Comparison of ENCODE assay signal across 19 cellular contexts in the genomic region with DNA sequence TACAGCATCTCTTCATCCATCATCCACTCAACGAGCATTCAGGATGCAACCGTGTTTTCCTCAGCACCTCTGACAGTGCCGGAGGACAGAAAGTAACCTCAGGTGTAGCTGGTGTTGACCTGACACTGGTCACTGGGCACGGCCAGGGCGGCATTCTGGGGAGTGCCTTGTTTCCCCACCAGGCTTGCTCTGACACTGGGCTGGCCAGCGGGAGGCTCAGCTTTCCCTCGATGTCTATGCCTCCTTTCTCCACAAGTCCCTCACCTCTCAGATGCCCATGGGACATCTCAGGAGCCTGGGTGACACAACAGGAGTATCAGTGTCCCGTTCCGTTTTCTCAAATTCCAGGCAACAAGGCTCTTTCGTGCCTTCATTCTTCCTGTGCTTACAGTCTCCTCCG. TPM values are rescaled to one million over a fixed set of nuclear protein-coding genes. Genes with fewer than 3 reads are reported as not detected.
DNase-seq lines count a peak whose midpoint lies in the region; ATAC-seq lines count a peak whose summit lies in the region.
"Had no signal": no experiment of that assay in that cellular context is flagged by ENCODE, and none has a peak within 500 bp of the region (broad histone marks: within the 10 kb centered on the region; RNA-seq: fewer than 3 reads in every experiment).

No MANE protein-coding gene starts in this region.

- peaks cover 80% of the 10 kb centered on the region for H3K36me3 Mint-ChIP-seq in activated CD4-positive, alpha-beta T cell treated with anti-CD3 and anti-CD28 coated beads for 36 hours (ENCODE audit: low read depth)
- peaks cover 83% of the 10 kb centered on the region for H3K36me3 Mint-ChIP-seq in stimulated activated naive CD8-positive, alpha-beta T cell treated with anti-CD3 and anti-CD28 coated beads, Interleukin-15, Interleukin-2, amounts not matched to agents 100 ng/mL and 50 ng/mL, for 24 hours (ENCODE audit: low read depth)
- H3K36me3 Mint-ChIP-seq in effector memory CD8-positive, alpha-beta T cell (ENCODE audit: insufficient read depth): peaks cover 71% of the 10 kb centered on the region

- no peaks in the 10 kb centered on the region for H3K9me3 Mint-ChIP-seq in activated CD4-positive, alpha-beta T cell treated with anti-CD3 and anti-CD28 coated beads for 36 hours (ENCODE audit: low read depth)
- no peaks in the 10 kb centered on the region for H3K9me3 Mint-ChIP-seq in stimulated activated naive CD8-positive, alpha-beta T cell treated with anti-CD3 and anti-CD28 coated beads, Interleukin-15, Interleukin-2, amounts not matched to agents 100 ng/mL and 50 ng/mL, for 24 hours
- no peaks in the 10 kb centered on the region for H3K9me3 Mint-ChIP-seq in stimulated activated naive CD8-positive, alpha-beta T cell treated with anti-CD3 and anti-CD28 coated beads, Interleukin-15, amount 100 ng/mL, for 72 hours
- H3K9me3 Mint-ChIP-seq in effector memory CD8-positive, alpha-beta T cell: no peaks in the 10 kb centered on the region

- POLR2A ChIA-PET in activated CD4-positive, alpha-beta T cell treated with anti-CD3 and anti-CD28 coated beads for 36 hours (lab: Charles Lee): interaction anchor here (0.9 to 2.8 kb wide), 3 partner anchors 12 to 22 kb away, joined by 3 to 9 read pairs (median 3); no protein-coding TSS in a partner anchor

- H3K27ac Mint-ChIP-seq in activated CD4-positive, alpha-beta T cell treated with anti-CD3 and anti-CD28 coated beads for 36 hours: peak overlapping the region; percentile 66
- peak overlapping the region; percentile 52 for H3K27ac Mint-ChIP-seq in stimulated activated naive CD8-positive, alpha-beta T cell treated with anti-CD3 and anti-CD28 coated beads, Interleukin-15, Interleukin-2, amounts not matched to agents 100 ng/mL and 50 ng/mL, for 24 hours
- H3K27ac Mint-ChIP-seq in stimulated activated naive CD8-positive, alpha-beta T cell treated with anti-CD3 and anti-CD28 coated beads, Interleukin-15, amount 100 ng/mL, for 72 hours: peak overlapping the region in 1 of 2 donors; percentile 63
- H3K27ac Mint-ChIP-seq in effector memory CD8-positive, alpha-beta T cell: peak overlapping the region; percentile 85 to 88

- no peak for ATAC-seq in activated CD4-positive, alpha-beta T cell treated with anti-CD3 and anti-CD28 coated beads for 36 hours
- no peak for ATAC-seq in stimulated activated naive CD8-positive, alpha-beta T cell treated with anti-CD3 and anti-CD28 coated beads, Interleukin-15, amount 100 ng/mL, for 72 hours
- no peak for ATAC-seq in effector memory CD8-positive, alpha-beta T cell (replicated peaks)
- ATAC-seq in HG02588 (IDR thresholded peaks at IDR 0.05; ENCODE audit: unreplicated experiment): no peak

- intact Hi-C loops in activated CD4-positive, alpha-beta T cell treated with anti-CD3 and anti-CD28 coated beads for 36 hours (cut with DNase I, micrococcal nuclease): no loop called here

- CTCF ChIA-PET in activated CD4-positive, alpha-beta T cell treated with anti-CD3 and anti-CD28 coated beads for 36 hours (lab: Charles Lee): no interaction called here

- H3K27me3 Mint-ChIP-seq in activated CD4-positive, alpha-beta T cell treated with anti-CD3 and anti-CD28 coated beads for 36 hours: no peaks in the 10 kb centered on the region
- H3K27me3 Mint-ChIP-seq in stimulated activated naive CD8-positive, alpha-beta T cell treated with anti-CD3 and anti-CD28 coated beads, Interleukin-15, Interleukin-2, amounts not matched to agents 100 ng/mL and 50 ng/mL, for 24 hours: no peaks in the 10 kb centered on the region
- H3K27me3 Mint-ChIP-seq in stimulated activated naive CD8-positive, alpha-beta T cell treated with anti-CD3 and anti-CD28 coated beads, Interleukin-15, amount 100 ng/mL, for 72 hours: no peaks in the 10 kb centered on the region
- no peaks in the 10 kb centered on the region for H3K27me3 Mint-ChIP-seq in effector memory CD8-positive, alpha-beta T cell

- DNase-seq in activated CD4-positive, alpha-beta T cell treated with anti-CD3 and anti-CD28 coated beads for 36 hours: no peak
- no peak for DNase-seq in activated CD4-positive, alpha-beta T cell treated with anti-CD3 and anti-CD28 coated beads, Interleukin-2, amount 50 U/mL, for 4 hours
- DNase-seq in stimulated activated naive CD8-positive, alpha-beta T cell treated with anti-CD3 and anti-CD28 coated beads, Interleukin-15, amount 100 ng/mL, for 72 hours: no peak
- DNase-seq in effector memory CD8-positive, alpha-beta T cell: no peak
- DNase-seq in A172 (ENCODE audit: low spot score) (no peak), iPS-NIHi11 (ENCODE audit: low spot score) (no peak)
- DNase-seq: 8988T, DND-41, IMR-90, Karpas-422, MG63, NCI-H1092 treated with DMSO at 0.1 percent for 48 hours, NCI-H1694 treated with DMSO at 0.1 percent for 48 hours, NCI-H2107, NCI-H2227 treated with DMSO at 0.1 percent for 48 hours, NCI-H524 treated with DMSO at 0.1 percent for 48 hours had no signal

- peaks cover 89% of the 10 kb centered on the region for H3K4me1 Mint-ChIP-seq in activated CD4-positive, alpha-beta T cell treated with anti-CD3 and anti-CD28 coated beads for 36 hours
- H3K4me1 Mint-ChIP-seq in stimulated activated naive CD8-positive, alpha-beta T cell treated with anti-CD3 and anti-CD28 coated beads, Interleukin-15, Interleukin-2, amounts not matched to agents 100 ng/mL and 50 ng/mL, for 24 hours (ENCODE audit: low read depth): peaks cover 66% of the 10 kb centered on the region
- H3K4me1 Mint-ChIP-seq in stimulated activated naive CD8-positive, alpha-beta T cell treated with anti-CD3 and anti-CD28 coated beads, Interleukin-15, amount 100 ng/mL, for 72 hours: peaks cover 77% of the 10 kb centered on the region
- H3K4me1 Mint-ChIP-seq in effector memory CD8-positive, alpha-beta T cell (ENCODE audit: low read depth in 2 of 2): peaks cover 28 to 45% of the 10 kb centered on the region in 2 donors

- no peak overlapping the region for H3K4me3 Mint-ChIP-seq in activated CD4-positive, alpha-beta T cell treated with anti-CD3 and anti-CD28 coated beads for 36 hours
- no peak overlapping the region for H3K4me3 Mint-ChIP-seq in stimulated activated naive CD8-positive, alpha-beta T cell treated with anti-CD3 and anti-CD28 coated beads, Interleukin-15, Interleukin-2, amounts not matched to agents 100 ng/mL and 50 ng/mL, for 24 hours
- H3K4me3 Mint-ChIP-seq in stimulated activated naive CD8-positive, alpha-beta T cell treated with anti-CD3 and anti-CD28 coated beads, Interleukin-15, amount 100 ng/mL, for 72 hours: no peak overlapping the region
- H3K4me3 Mint-ChIP-seq in effector memory CD8-positive, alpha-beta T cell: no peak overlapping the region

RNA-seq across cellular contexts. Expression of a gene that starts 28.9 kb away (rescaled TPM):
- total RNA-seq in activated CD4-positive, alpha-beta T cell treated with anti-CD3 and anti-CD28 coated beads for 36 hours: 100 to 1,000 TPM; 286 to 377 TPM
- total RNA-seq in A172 (2014; rRNA removed; shearing (Covaris generic)): not detected in 2 replicates
- total RNA-seq: HT1080, IMR-90 had no signal

RNA-seq across cellular contexts. Expression of a gene that starts 48.5 kb away (rescaled TPM):
- 1 to 10 TPM; 7.0 to 9.6 TPM for total RNA-seq in activated CD4-positive, alpha-beta T cell treated with anti-CD3 and anti-CD28 coated beads for 36 hours
- total RNA-seq in A172 (2014; rRNA removed; shearing (Covaris generic)): 6.5 and 9.9 TPM in 2 replicates

Comparison
In these comparisons a context has a peak if more than half of its experiments do, and no peak if none do; other contexts are left out.
1. RNA of a gene that starts 28.9 kb away (total RNA-seq): 286 to 377 TPM in activated CD4-positive, alpha-beta T cell treated with anti-CD3 and anti-CD28 coated beads for 36 hours; not detected in A172; every median in the first group is over 100 times any median in the second.